In the genomic region with DNA sequence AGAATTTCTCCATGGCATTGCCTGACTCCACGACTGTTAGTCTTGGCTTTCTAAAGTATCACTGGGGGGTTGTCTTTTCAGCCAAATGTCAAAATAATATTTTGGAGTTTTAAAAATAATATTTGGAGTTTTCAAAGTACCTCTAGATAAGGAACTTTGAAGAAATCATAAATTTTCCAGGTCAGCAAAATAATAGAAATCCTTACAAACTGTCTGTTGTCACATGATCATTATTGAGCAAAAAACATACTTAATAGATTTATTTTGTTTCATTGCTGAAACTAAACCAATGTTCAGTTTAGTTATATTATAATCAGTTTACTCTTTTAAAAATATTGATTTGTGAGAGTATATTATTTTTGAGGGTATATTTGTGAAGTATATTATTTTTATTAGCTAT, we compare ENCODE assay signal across 21 cellular contexts.
DNase-seq lines count a peak whose midpoint lies in the region; ATAC-seq, FAIRE-seq and TF ChIP-seq lines count a peak whose summit lies in the region.
"Had no signal": no experiment of that assay in that cellular context is flagged by ENCODE, and none has a peak within 500 bp of the region (broad histone marks: within the 10 kb centered on the region; RNA-seq: fewer than 3 reads in every experiment).

No MANE protein-coding gene starts in this region.

- H4K20me1 ChIP-seq in HepG2 (ENCODE audit: insufficient read depth, low read length) (no peaks in the 10 kb centered on the region), K562 (replicated peaks; ENCODE audit: control insufficient read depth, insufficient read depth, low read length) (no peaks in the 10 kb centered on the region)

- TF ChIP-seq EP300 in HepG2 (IDR thresholded peaks at IDR 0.05; ENCODE audit: low read depth in 2 of 2, low read length in 2 of 2) (no peak), HepG2 (CRISPR knock-in tag; IDR thresholded peaks at IDR 0.05; ENCODE audit: borderline replicate concordance) (no peak), K562 (IDR thresholded peaks at IDR 0.05; ENCODE audit: low read length) (no peak)

- CTCF ChIA-PET in HepG2 (lab: Yijun Ruan, JAX; ENCODE audit: low intra/inter-chr PET ratio, low total read pairs): no interaction called here
- CTCF ChIA-PET in K562 (lab: Yijun Ruan, JAX; ENCODE audit: low intra/inter-chr PET ratio): no interaction called here

- H3K9me3 Mint-ChIP-seq in progenitor cell of endocrine pancreas (ENCODE audit: low read depth): no peaks in the 10 kb centered on the region
- H3K9me3 Mint-ChIP-seq: CD4-positive, alpha-beta memory T cell had no signal

- H3K9me1 ChIP-seq in K562 (ENCODE audit: control insufficient read depth, insufficient read depth, low read length): no peaks in the 10 kb centered on the region

- H3K9me3 ChIP-seq in HepG2 (ENCODE audit: low read length) (no peaks in the 10 kb centered on the region), right lobe of liver (no peaks in the 10 kb centered on the region), K562 (replicated peaks; ENCODE audit: control insufficient read depth, insufficient read depth, low read depth, low read length) (no peaks in the 10 kb centered on the region), kidney (ENCODE audit: control insufficient read depth in 1 of 2, low read length in 2 of 2) (no peaks in the 10 kb centered on the region)

- ATAC-seq in HepG2 (no peak), right lobe of liver (no peak), K562 (no peak)
- ATAC-seq: GM12878, HCT116 had no signal

- H3K27ac ChIP-seq in HepG2 (ENCODE audit: extremely low read length, insufficient read depth, low read length) (no peak overlapping the region), right lobe of liver (no peak overlapping the region), K562 (ENCODE audit: extremely low read depth, low read depth, low read length) (no peak overlapping the region), kidney (ENCODE audit: low read depth in 2 of 2, low read length in 2 of 2) (no peak overlapping the region)
- H3K27ac ChIP-seq: 22Rv1, GM23248 had no signal

- H3K9ac ChIP-seq in HepG2 (ENCODE audit: insufficient read depth, low read depth, low read length) (no peak overlapping the region), K562 (ENCODE audit: insufficient read depth in 1 of 2, low read depth in 2 of 2, low read length in 2 of 2) (no peak overlapping the region), kidney (ENCODE audit: low read length in 2 of 2) (no peak overlapping the region)
- H3K9ac ChIP-seq: GM23248 had no signal

- H3K4me3 ChIP-seq in HepG2 (replicated peaks in 1 of 3; ENCODE audit: insufficient read depth in 1 of 3, low read depth in 2 of 3, low read length in 3 of 3) (no peak overlapping the region), right lobe of liver (no peak overlapping the region), K562 (no peak overlapping the region), kidney (ENCODE audit: low read length in 2 of 2) (no peak overlapping the region)
- H3K4me3 ChIP-seq: GM12878, GM23248 had no signal

- TF ChIP-seq CTCF in HepG2 (CRISPR knock-in tag; IDR thresholded peaks at IDR 0.05) (no peak), right lobe of liver (IDR thresholded peaks at IDR 0.05) (no peak), K562 (IDR thresholded peaks at IDR 0.05 in 2 of 3, conservative IDR thresholded peaks at IDR 0.05 in 1 of 3; ENCODE audit: insufficient read depth in 2 of 3, low read depth in 1 of 3, low read length in 3 of 3) (no peak), kidney (IDR thresholded peaks at IDR 0.05; ENCODE audit: borderline replicate concordance, extremely low read depth, insufficient read depth) (no peak), progenitor cell of endocrine pancreas (IDR thresholded peaks at IDR 0.05; ENCODE audit: unreplicated experiment) (no peak)

- BruUV-seq in HepG2 (replicated peaks; lab: Mats Ljungman, UMichigan): no TSS peak
- BruUV-seq in K562 (replicated peaks; lab: Mats Ljungman, UMichigan): no TSS peak

- H3K4me1 Mint-ChIP-seq in progenitor cell of endocrine pancreas (ENCODE audit: low read depth): no peaks in the 10 kb centered on the region
- H3K4me1 Mint-ChIP-seq: CD4-positive, alpha-beta memory T cell had no signal

- no peak for FAIRE-seq in HepG2 (lab: Jason Lieb, UNC)
- no peak for FAIRE-seq in K562 (lab: Jason Lieb, UNC)
- FAIRE-seq in kidney (lab: Jason Lieb, UNC): peak; percentile 17
- FAIRE-seq: GM12878, GM19239, H1 had no signal

- H3K27me3 Mint-ChIP-seq in progenitor cell of endocrine pancreas: no peaks in the 10 kb centered on the region
- H3K27me3 Mint-ChIP-seq: CD4-positive, alpha-beta memory T cell had no signal

- no peaks in the 10 kb centered on the region for H3K79me2 ChIP-seq in HepG2 (ENCODE audit: insufficient read depth, low read length)
- H3K79me2 ChIP-seq in K562 (ENCODE audit: control insufficient read depth, insufficient read depth, low read length): no peaks in the 10 kb centered on the region

- TF ChIP-seq POLR2A in HepG2 (IDR thresholded peaks at IDR 0.05; ENCODE audit: insufficient read depth in 1 of 2, low read depth in 2 of 2, low read length in 2 of 2) (no peak), right lobe of liver (IDR thresholded peaks at IDR 0.05) (no peak), K562 (conservative IDR thresholded peaks at IDR 0.05) (no peak)

- H2AFZ ChIP-seq in HepG2 (ENCODE audit: low read length) (no peak overlapping the region), K562 (ENCODE audit: low read depth, low read length) (no peak overlapping the region)
- H2AFZ ChIP-seq: GM23248 had no signal

- H3K27me3 ChIP-seq in HepG2 (ENCODE audit: control insufficient read depth in 1 of 2, insufficient read depth in 2 of 2, low read length in 2 of 2) (no peaks in the 10 kb centered on the region), right lobe of liver (no peaks in the 10 kb centered on the region), K562 (ENCODE audit: control insufficient read depth in 2 of 2, insufficient read depth in 2 of 2, low read length in 2 of 2) (no peaks in the 10 kb centered on the region)

- no peak overlapping the region for H3K4me2 ChIP-seq in HepG2 (ENCODE audit: low read depth, low read length)
- H3K4me2 ChIP-seq in K562 (ENCODE audit: insufficient read depth, low read length): no peak overlapping the region

- H3K27ac Mint-ChIP-seq in progenitor cell of endocrine pancreas: no peak overlapping the region

- H3K4me3 Mint-ChIP-seq in progenitor cell of endocrine pancreas (ENCODE audit: low read depth): no peak overlapping the region
- H3K4me3 Mint-ChIP-seq: CD4-positive, alpha-beta memory T cell had no signal

- no peaks in the 10 kb centered on the region for H3K36me3 ChIP-seq in HepG2 (replicated peaks in 1 of 2; ENCODE audit: control insufficient read depth in 1 of 2, insufficient read depth in 2 of 2, low read length in 2 of 2)
- H3K36me3 ChIP-seq in right lobe of liver: no peaks in the 10 kb centered on the region
- H3K36me3 ChIP-seq in K562 (ENCODE audit: control insufficient read depth, insufficient read depth, low read length): no peaks in the 10 kb centered on the region
- no peaks in the 10 kb centered on the region for H3K36me3 ChIP-seq in kidney (ENCODE audit: control insufficient read depth in 1 of 2, insufficient read depth in 2 of 2, low read length in 2 of 2)

- POLR2A ChIA-PET in HepG2 (lab: Yijun Ruan, JAX): no interaction called here
- POLR2A ChIA-PET in K562 (lab: Yijun Ruan, JAX): no interaction called here

- DNase-seq in HepG2 (ENCODE audit: low spot score) (no peak), right lobe of liver (no peak), K562 (ENCODE audit: extremely low read depth in 1 of 4, low spot score in 3 of 4) (no peak), kidney (no peak), progenitor cell of endocrine pancreas (ENCODE audit: low spot score, unreplicated experiment) (no peak), HCEC 1CT (no peak)
- no peak for DNase-seq in stimulated activated CD4-positive, alpha-beta T cell treated with anti-CD3 and anti-CD28 coated beads, Interleukin-4, amount 100 ng/mL, for 24 hours
- DNase-seq: C1 segment of cervical spinal cord; Calu3; CD4-positive, alpha-beta memory T cell; COR-L47; DMS153; DND-41; GDM1; GM23248; H7 had no signal

- H3K4me1 ChIP-seq in HepG2 (ENCODE audit: insufficient read depth, low read length) (no peaks in the 10 kb centered on the region), right lobe of liver (no peaks in the 10 kb centered on the region), K562 (replicated peaks in 1 of 2; ENCODE audit: control insufficient read depth in 2 of 2, insufficient read depth in 2 of 2, low read length in 2 of 2) (no peaks in the 10 kb centered on the region), kidney (ENCODE audit: control insufficient read depth in 1 of 2, insufficient read depth in 1 of 2, low read depth in 1 of 2, low read length in 2 of 2) (no peaks in the 10 kb centered on the region)

- in situ Hi-C loops in HepG2 (cut with HindIII; ENCODE audit: extremely low pct_ligation_motif_present, low pct_unique_long_range_greater_than_20kb): no loop called here
- in situ Hi-C loops in K562 (cut with MboI): no loop called here

- TF ChIP-seq RAD21 in HepG2 (CRISPR knock-in tag; IDR thresholded peaks at IDR 0.05) (no peak), K562 (CRISPR knock-in tag; conservative IDR thresholded peaks at IDR 0.05 in 1 of 2, IDR thresholded peaks at IDR 0.05 in 1 of 2) (no peak)

- no peaks in the 10 kb centered on the region for H3K36me3 Mint-ChIP-seq in progenitor cell of endocrine pancreas (ENCODE audit: insufficient read depth)

- intact Hi-C loops in HepG2 (cut with micrococcal nuclease; ENCODE audit: unreplicated experiment) (no loop called here), right lobe of liver (cut with DNase I) (no loop called here), K562 (cut with micrococcal nuclease) (no loop called here), kidney (cut with DNase I) (no loop called here)

- 12% methylated on average over 1 of the region's 1 CpG for WGBS in HepG2 (ENCODE audit: low lambda C conversion rate)
- WGBS in right lobe of liver (ENCODE audit: insufficient coverage, low coverage, low lambda C conversion rate, missing lambda C conversion rate): 86% methylated on average over 1 of the region's 1 CpG
- 14% methylated on average over 1 of the region's 1 CpG for WGBS in K562 (ENCODE audit: insufficient coverage, low coverage, missing lambda C conversion rate)

TF ChIP-seq in HepG2, 621 proteins besides CTCF, POLR2A, EP300 and RAD21 (continues in another document):
- TF ChIP-seq ZNF562 (CRISPR knock-in tag; IDR thresholded peaks at IDR 0.05; ENCODE audit: borderline replicate concordance) (no peak), MAFF (IDR thresholded peaks at IDR 0.05; ENCODE audit: low read depth, low read length) (peak; percentile 53; the same call in 1 of the 2 replicates), ZNF678 (CRISPR knock-in tag; IDR thresholded peaks at IDR 0.05) (no peak), RNF2 (conservative IDR thresholded peaks at IDR 0.05; ENCODE audit: low read depth) (no peak), ZSCAN31 (CRISPR knock-in tag; IDR thresholded peaks at IDR 0.05; ENCODE audit: low read depth) (no peak)

TF ChIP-seq in K562, 482 proteins besides CTCF, POLR2A, EP300 and RAD21 (continues in another document):
- TF ChIP-seq BRD9 (IDR thresholded peaks at IDR 0.05; ENCODE audit: low read depth, partially characterized antibody) (no peak), TAL1 (IDR thresholded peaks at IDR 0.05) (no peak)
